In genomic region chr10:4033341-4033896, GRCh38 we compare ENCODE assay signal across 11 cellular contexts.
DNase-seq lines count a peak whose midpoint lies in the region; ATAC-seq and TF ChIP-seq lines count a peak whose summit lies in the region.
"Had no signal": no experiment of that assay in that cellular context is flagged by ENCODE, and none has a peak within 500 bp of the region (broad histone marks: within the 10 kb centered on the region; RNA-seq: fewer than 3 reads in every experiment).

No MANE protein-coding gene starts in this region.

- no peaks in the 10 kb centered on the region for H3K36me3 ChIP-seq in SJCRH30

- intact Hi-C loops in CD4-positive, alpha-beta T cell (cut with DNase I, micrococcal nuclease), result no loop called here

- CTCF ChIA-PET in CD4-positive, alpha-beta T cell (lab: Charles Lee), result no interaction called here
- CTCF ChIA-PET in activated CD4-positive, alpha-beta memory T cell treated with anti-CD3 and anti-CD28 coated beads, Interleukin-2, amount 10 ng/mL, durations not matched to agents 7 days and 5 days (lab: Charles Lee), result no interaction called here

- H3K27ac Mint-ChIP-seq in CD4-positive, alpha-beta T cell, result peak overlapping the region; percentile 82
- H3K27ac Mint-ChIP-seq in activated CD4-positive, alpha-beta memory T cell treated with anti-CD3 and anti-CD28 coated beads, Interleukin-2, amount 10 ng/mL, durations not matched to agents 7 days and 5 days, result peak overlapping the region; percentile 79

- DNase-seq in CD4-positive, alpha-beta T cell, result no peak
- no peak for DNase-seq in activated CD4-positive, alpha-beta memory T cell treated with anti-CD3 and anti-CD28 coated beads, Interleukin-2, amount 10 ng/mL, durations not matched to agents 7 days and 5 days
- DNase-seq in cortex of kidney (lab: John Stamatoyannopoulos, UW), result no peak
- DNase-seq in activated gamma-delta T cell (lab: John Stamatoyannopoulos, UW), result no peak
- DNase-seq in SHP77 treated with DMSO at 0.1 percent for 48 hours (lab: John Stamatoyannopoulos, UW), result no peak
- DNase-seq in SJCRH30, result no peak
- DNase-seq: NCI-H82, nucleus accumbens had no signal

- ATAC-seq in CD4-positive, alpha-beta T cell (ENCODE audit: poor library complexity), result no peak
- ATAC-seq in GM19043 (IDR thresholded peaks at IDR 0.05; ENCODE audit: low read depth, unreplicated experiment), result peak; percentile 80
- ATAC-seq in HG02943 (IDR thresholded peaks at IDR 0.05; ENCODE audit: low read depth, unreplicated experiment), result peak; percentile 89

- POLR2A ChIA-PET in CD4-positive, alpha-beta T cell (lab: Charles Lee), result no interaction called here
- POLR2A ChIA-PET in activated CD4-positive, alpha-beta memory T cell treated with anti-CD3 and anti-CD28 coated beads, Interleukin-2, amount 10 ng/mL, durations not matched to agents 7 days and 5 days (lab: Charles Lee), result interaction anchor here (1.0 to 1.1 kb wide), 2 partner anchors 70 to 98 kb away, joined by 3 to 4 read pairs; no protein-coding TSS in a partner anchor

- H3K36me3 Mint-ChIP-seq in CD4-positive, alpha-beta T cell (ENCODE audit: low read depth), result no peaks in the 10 kb centered on the region
- H3K36me3 Mint-ChIP-seq in activated CD4-positive, alpha-beta memory T cell treated with anti-CD3 and anti-CD28 coated beads, Interleukin-2, amount 10 ng/mL, durations not matched to agents 7 days and 5 days (ENCODE audit: low read depth), result no peaks in the 10 kb centered on the region

- H3K4me3 Mint-ChIP-seq in CD4-positive, alpha-beta T cell, result peak overlapping the region; percentile 62
- peak overlapping the region; percentile 38 for H3K4me3 Mint-ChIP-seq in activated CD4-positive, alpha-beta memory T cell treated with anti-CD3 and anti-CD28 coated beads, Interleukin-2, amount 10 ng/mL, durations not matched to agents 7 days and 5 days

- peaks cover 26% of the 10 kb centered on the region for H3K4me1 Mint-ChIP-seq in CD4-positive, alpha-beta T cell (ENCODE audit: low read depth)
- H3K4me1 Mint-ChIP-seq in activated CD4-positive, alpha-beta memory T cell treated with anti-CD3 and anti-CD28 coated beads, Interleukin-2, amount 10 ng/mL, durations not matched to agents 7 days and 5 days, result peaks cover 36% of the 10 kb centered on the region

- H3K27ac ChIP-seq in CD4-positive, alpha-beta T cell (ENCODE audit: low read depth, low read length), result no peak overlapping the region
- no peak overlapping the region for H3K27ac ChIP-seq in SJCRH30
- H3K27ac ChIP-seq: C4-2B had no signal

- H3K9me3 ChIP-seq in CD4-positive, alpha-beta T cell (ENCODE audit: control insufficient read depth, low read length), result no peaks in the 10 kb centered on the region
- H3K9me3 ChIP-seq in SJCRH30 (replicated peaks), result no peaks in the 10 kb centered on the region

- H3K9me3 Mint-ChIP-seq in CD4-positive, alpha-beta T cell, result no peaks in the 10 kb centered on the region
- H3K9me3 Mint-ChIP-seq in activated CD4-positive, alpha-beta memory T cell treated with anti-CD3 and anti-CD28 coated beads, Interleukin-2, amount 10 ng/mL, durations not matched to agents 7 days and 5 days, result no peaks in the 10 kb centered on the region

- H3K27me3 Mint-ChIP-seq in CD4-positive, alpha-beta T cell, result no peaks in the 10 kb centered on the region
- no peaks in the 10 kb centered on the region for H3K27me3 Mint-ChIP-seq in activated CD4-positive, alpha-beta memory T cell treated with anti-CD3 and anti-CD28 coated beads, Interleukin-2, amount 10 ng/mL, durations not matched to agents 7 days and 5 days

- no peak for TF ChIP-seq CTCF in CD4-positive, alpha-beta T cell (IDR thresholded peaks at IDR 0.05)

- no peaks in the 10 kb centered on the region for H3K4me1 ChIP-seq in SJCRH30

- no peak overlapping the region for H3K4me3 ChIP-seq in SJCRH30

- H3K27me3 ChIP-seq in CD4-positive, alpha-beta T cell (ENCODE audit: control insufficient read depth, insufficient read depth, low read length), result no peaks in the 10 kb centered on the region
- H3K27me3 ChIP-seq in SJCRH30, result no peaks in the 10 kb centered on the region
